1 cellular context compared by ENCODE assay signal in genomic region chr14:76133103-76133502, GRCh38.
TF ChIP-seq lines count a peak whose summit lies in the region.

No MANE protein-coding gene starts in this region.

TF ChIP-seq in HepG2, 621 proteins besides CTCF, POLR2A, EP300 and RAD21 (continued from another document):
- TF ChIP-seq FOXP4 (CRISPR knock-in tag; IDR thresholded peaks at IDR 0.05), result no peak
- no peak for TF ChIP-seq FOXM1 (CRISPR knock-in tag; IDR thresholded peaks at IDR 0.05)
- TF ChIP-seq PHF8 (CRISPR knock-in tag; IDR thresholded peaks at IDR 0.05), result no peak
- TF ChIP-seq MEIS2 (CRISPR knock-in tag; IDR thresholded peaks at IDR 0.05), result 0 out of 2 replicates have a peak, but pooled peaks have one; percentile 24
- TF ChIP-seq ZFP37 (CRISPR knock-in tag; IDR thresholded peaks at IDR 0.05; ENCODE audit: borderline replicate concordance), result 0 out of 2 replicates have a peak, but pooled peaks have one; percentile 67
